ENCODE assay signal across 19 cellular contexts in genomic region chr7:127717502-127718125, GRCh38.
DNase-seq lines count a peak whose midpoint lies in the region; ATAC-seq, FAIRE-seq and TF ChIP-seq lines count a peak whose summit lies in the region.
"Had no signal": no experiment of that assay in that cellular context is flagged by ENCODE, and none has a peak within 500 bp of the region (broad histone marks: within the 10 kb centered on the region; RNA-seq: fewer than 3 reads in every experiment).

No MANE protein-coding gene starts in this region.

- no peak for TF ChIP-seq CTCF in fibroblast of the aortic adventitia (IDR thresholded peaks at IDR 0.05; ENCODE audit: insufficient read depth, low read length)
- TF ChIP-seq CTCF in pancreas (IDR thresholded peaks at IDR 0.05) = no peak
- TF ChIP-seq CTCF in right atrium auricular region (IDR thresholded peaks at IDR 0.05) = no peak

- no peaks in the 10 kb centered on the region for H3K27me3 Mint-ChIP-seq in activated T-helper 1 cell treated with anti-CD3 and anti-CD28 coated beads, Interleukin-12 subunit alpha, Interleukin-12 subunit beta, Interleukin-2, Interleukin-4 antibody, amounts not matched to agents 30 ng/mL and 10 ng/mL and 1 ng/mL, durations not matched to agents 14 hours and 24 hours and 36 hours (ENCODE audit: insufficient read depth)
- H3K27me3 Mint-ChIP-seq: activated B cell treated with CpG ODN at 0.5 μM for 24 hours; CD4-positive, alpha-beta T cell had no signal

- H3K27ac ChIP-seq in pancreas = no peak overlapping the region
- no peak overlapping the region for H3K27ac ChIP-seq in right atrium auricular region
- H3K27ac ChIP-seq: coronary artery, spleen, tibial artery had no signal

- peaks cover 0 to 12% (median 0%) of the 10 kb centered on the region in 3 donors for H3K36me3 ChIP-seq in pancreas
- H3K36me3 ChIP-seq in right atrium auricular region = peaks cover 17% of the 10 kb centered on the region

- peaks cover 63% of the 10 kb centered on the region for H3K36me3 Mint-ChIP-seq in activated T-helper 1 cell treated with anti-CD3 and anti-CD28 coated beads, Interleukin-12 subunit alpha, Interleukin-12 subunit beta, Interleukin-2, Interleukin-4 antibody, amounts not matched to agents 30 ng/mL and 10 ng/mL and 1 ng/mL, durations not matched to agents 14 hours and 24 hours and 36 hours (ENCODE audit: low read depth)

- no peak for FAIRE-seq in pancreas (lab: Jason Lieb, UNC)

- H3K4me1 Mint-ChIP-seq in activated T-helper 1 cell treated with anti-CD3 and anti-CD28 coated beads, Interleukin-12 subunit alpha, Interleukin-12 subunit beta, Interleukin-2, Interleukin-4 antibody, amounts not matched to agents 30 ng/mL and 10 ng/mL and 1 ng/mL, durations not matched to agents 14 hours and 24 hours and 36 hours (ENCODE audit: low read depth) = peaks cover 39% of the 10 kb centered on the region

- no peaks in the 10 kb centered on the region for H3K9me3 Mint-ChIP-seq in activated T-helper 1 cell treated with anti-CD3 and anti-CD28 coated beads, Interleukin-12 subunit alpha, Interleukin-12 subunit beta, Interleukin-2, Interleukin-4 antibody, amounts not matched to agents 30 ng/mL and 10 ng/mL and 1 ng/mL, durations not matched to agents 14 hours and 24 hours and 36 hours
- H3K9me3 Mint-ChIP-seq: activated B cell treated with CpG ODN at 0.5 μM for 24 hours; CD4-positive, alpha-beta T cell had no signal

- DNase-seq in NCI-H2171 treated with DMSO at 0.1 percent for 48 hours (lab: John Stamatoyannopoulos, UW) (peak; percentile 10), NCI-H2171 (lab: John Stamatoyannopoulos, UW) (no peak), fibroblast of the aortic adventitia (ENCODE audit: low read depth) (peak; percentile 35), pancreas (no peak), right atrium auricular region (ENCODE audit: low spot score) (no peak), middle frontal gyrus (ENCODE audit: extremely low spot score, low spot score) (no peak)
- no peak for DNase-seq in activated T-helper 1 cell treated with anti-CD3 and anti-CD28 coated beads, Interleukin-12 subunit alpha, Interleukin-12 subunit beta, Interleukin-2, Interleukin-4 antibody, amounts not matched to agents 30 ng/mL and 10 ng/mL and 1 ng/mL, durations not matched to agents 14 hours and 24 hours and 36 hours (ENCODE audit: low spot score)
- DNase-seq: 8988T; activated B cell treated with CpG ODN at 0.5 μM for 24 hours; activated gamma-delta T cell treated with Interleukin-2 at 50 U/mL for 16 hours; CD4-positive, alpha-beta T cell; GDM1; MM.1S; spleen; tibial artery had no signal

- ATAC-seq in GM19463 (IDR thresholded peaks at IDR 0.05; ENCODE audit: unreplicated experiment) (peak; percentile 63), pancreas (no peak)
- ATAC-seq: SK-N-SH treated with all-trans-retinoic acid at 6 μM for 48 hours had no signal

- peak overlapping the region; percentile 37 for H3K27ac Mint-ChIP-seq in activated T-helper 1 cell treated with anti-CD3 and anti-CD28 coated beads, Interleukin-12 subunit alpha, Interleukin-12 subunit beta, Interleukin-2, Interleukin-4 antibody, amounts not matched to agents 30 ng/mL and 10 ng/mL and 1 ng/mL, durations not matched to agents 14 hours and 24 hours and 36 hours
- H3K27ac Mint-ChIP-seq: activated B cell treated with CpG ODN at 0.5 μM for 24 hours; CD4-positive, alpha-beta T cell had no signal

- intact Hi-C loops in activated T-helper 1 cell treated with anti-CD3 and anti-CD28 coated beads, Interleukin-12 subunit alpha, Interleukin-12 subunit beta, Interleukin-2, Interleukin-4 antibody, amounts not matched to agents 30 ng/mL and 10 ng/mL and 1 ng/mL, durations not matched to agents 14 hours and 24 hours and 36 hours (cut with micrococcal nuclease) = no loop called here
- intact Hi-C loops in pancreas (cut with DNase I) = no loop called here

- H3K27me3 ChIP-seq in pancreas (no peaks in the 10 kb centered on the region), right atrium auricular region (no peaks in the 10 kb centered on the region)
- H3K27me3 ChIP-seq: spleen, tibial artery had no signal

- H3K4me1 ChIP-seq in pancreas = no peaks in the 10 kb centered on the region
- H3K4me1 ChIP-seq in right atrium auricular region = no peaks in the 10 kb centered on the region
- H3K4me1 ChIP-seq: HAP-1, tibial artery had no signal

- H3K4me3 ChIP-seq in fibroblast of the aortic adventitia (ENCODE audit: low read depth, low read length) (no peak overlapping the region), pancreas (no peak overlapping the region), right atrium auricular region (no peak overlapping the region)
- H3K4me3 ChIP-seq: coronary artery, HAP-1, spleen, tibial artery had no signal

- H3K4me3 Mint-ChIP-seq in activated T-helper 1 cell treated with anti-CD3 and anti-CD28 coated beads, Interleukin-12 subunit alpha, Interleukin-12 subunit beta, Interleukin-2, Interleukin-4 antibody, amounts not matched to agents 30 ng/mL and 10 ng/mL and 1 ng/mL, durations not matched to agents 14 hours and 24 hours and 36 hours = no peak overlapping the region
- H3K4me3 Mint-ChIP-seq: activated B cell treated with CpG ODN at 0.5 μM for 24 hours; CD4-positive, alpha-beta T cell had no signal

- H3K9me3 ChIP-seq in pancreas = no peaks in the 10 kb centered on the region
- no peaks in the 10 kb centered on the region for H3K9me3 ChIP-seq in right atrium auricular region
- H3K9me3 ChIP-seq: HAP-1, spleen, tibial artery had no signal

- WGBS in pancreas, 2 donors = 90 to 91% methylated on average over 4 of the region's 4 CpGs

Comparison
In these comparisons a context has a peak if more than half of its experiments do, and no peak if none do; other contexts are left out.
1. DNase-seq: peak in NCI-H2171 treated with DMSO at 0.1 percent for 48 hours (single experiment) and fibroblast of the aortic adventitia (single experiment); none in NCI-H2171 (single experiment), activated T-helper 1 cell treated with anti-CD3 and anti-CD28 coated beads, Interleukin-12 subunit alpha, Interleukin-12 subunit beta, Interleukin-2, Interleukin-4 antibody, amounts not matched to agents 30 ng/mL and 10 ng/mL and 1 ng/mL, durations not matched to agents 14 hours and 24 hours and 36 hours (single experiment), pancreas (0 of 6), right atrium auricular region (single experiment) and middle frontal gyrus (single experiment).